ENCODE assay signal across 1 cellular context in genomic region chr2:112924855-112925254, GRCh38.
TF ChIP-seq lines count a peak whose summit lies in the region.

No MANE protein-coding gene starts in this region.

TF ChIP-seq in HepG2, 621 proteins besides CTCF, POLR2A, EP300 and RAD21:
- TF ChIP-seq AGO1 (IDR thresholded peaks at IDR 0.05; ENCODE audit: low read depth, low read length, poor library complexity, severe bottlenecking) (no peak), HNF1A (IDR thresholded peaks at IDR 0.05; ENCODE audit: low read depth) (peak; percentile 57; the same call in 1 of the 2 replicates), HNF1A (CRISPR knock-in tag; IDR thresholded peaks at IDR 0.05; ENCODE audit: borderline replicate concordance) (no peak), ELF3 (CRISPR knock-in tag; IDR thresholded peaks at IDR 0.05) (peak; percentile 19; the same call in 1 of the 2 replicates), SRSF4 (IDR thresholded peaks at IDR 0.05; ENCODE audit: low read depth, low read length, poor library complexity, severe bottlenecking) (no peak), ZNF30 (CRISPR knock-in tag; IDR thresholded peaks at IDR 0.05) (no peak), ZNF138 (CRISPR knock-in tag; IDR thresholded peaks at IDR 0.05; ENCODE audit: low read depth) (no peak)
